Comparison of ENCODE assay signal across 8 cellular contexts in the genomic region with DNA sequence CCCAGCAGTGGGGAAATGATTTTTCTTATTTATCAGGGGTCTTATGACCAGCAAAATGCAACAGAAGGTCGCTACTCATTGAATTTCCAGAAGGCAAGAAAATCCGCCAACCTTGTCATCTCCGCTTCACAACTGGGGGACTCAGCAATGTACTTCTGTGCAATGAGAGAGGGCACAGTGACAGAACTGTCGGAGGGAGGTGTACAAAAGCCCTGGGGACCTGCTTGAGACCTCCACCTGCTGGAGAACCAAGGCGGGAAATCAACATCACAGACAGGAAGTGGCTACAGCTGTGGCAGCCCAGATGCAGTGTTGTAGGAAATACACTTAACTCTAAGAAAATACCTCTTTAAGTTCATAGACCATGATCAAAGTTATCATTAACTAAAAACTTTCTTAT.
DNase-seq lines count a peak whose midpoint lies in the region; ATAC-seq and TF ChIP-seq lines count a peak whose summit lies in the region.

No MANE protein-coding gene starts in this region.

- no peak overlapping the region for H3K4me3 ChIP-seq in smooth muscle cell

- H4K20me1 ChIP-seq in smooth muscle cell (ENCODE audit: low read depth) = no peaks in the 10 kb centered on the region

- peak overlapping the region; percentile 88 for H3K27ac Mint-ChIP-seq in activated CD4-positive, alpha-beta memory T cell treated with anti-CD3 and anti-CD28 coated beads, Interleukin-2, amount 10 ng/mL, durations not matched to agents 7 days and 5 days
- H3K27ac Mint-ChIP-seq in naive thymus-derived CD8-positive, alpha-beta T cell = peak overlapping the region; percentile 16 to 96 (median 92)
- no peak overlapping the region for H3K27ac Mint-ChIP-seq in glutamatergic neuron (ENCODE audit: unreplicated experiment)

- no peaks in the 10 kb centered on the region for H3K79me2 ChIP-seq in smooth muscle cell (ENCODE audit: low read depth)

- POLR2A ChIA-PET in activated CD4-positive, alpha-beta memory T cell treated with anti-CD3 and anti-CD28 coated beads, Interleukin-2, amount 10 ng/mL, durations not matched to agents 7 days and 5 days (lab: Charles Lee) = interaction anchor here (1.2 to 3.5 kb wide), 3 partner anchors 11 to 628 kb away, joined by 3 to 12 read pairs (median 3); no protein-coding TSS in a partner anchor
- POLR2A ChIA-PET in naive thymus-derived CD8-positive, alpha-beta T cell (lab: Charles Lee) = interaction anchor here (1.4 kb wide), 1 partner anchor 9 kb away, joined by 3 read pairs; no protein-coding TSS in a partner anchor

- no peak overlapping the region for H3K9ac ChIP-seq in smooth muscle cell (ENCODE audit: low read depth)

- no peak overlapping the region for H2AFZ ChIP-seq in smooth muscle cell (ENCODE audit: low read depth)

- H3K27me3 Mint-ChIP-seq in activated CD4-positive, alpha-beta memory T cell treated with anti-CD3 and anti-CD28 coated beads, Interleukin-2, amount 10 ng/mL, durations not matched to agents 7 days and 5 days = no peaks in the 10 kb centered on the region
- no peaks in the 10 kb centered on the region for H3K27me3 Mint-ChIP-seq in naive thymus-derived CD8-positive, alpha-beta T cell
- H3K27me3 Mint-ChIP-seq in glutamatergic neuron (ENCODE audit: unreplicated experiment) = no peaks in the 10 kb centered on the region

- CTCF ChIA-PET in activated CD4-positive, alpha-beta memory T cell treated with anti-CD3 and anti-CD28 coated beads, Interleukin-2, amount 10 ng/mL, durations not matched to agents 7 days and 5 days (lab: Charles Lee) = interaction anchor here (1.0 to 2.7 kb wide), 4 partner anchors 9 to 646 kb away, joined by 3 to 13 read pairs (median 3); no protein-coding TSS in a partner anchor

- H3K36me3 Mint-ChIP-seq in activated CD4-positive, alpha-beta memory T cell treated with anti-CD3 and anti-CD28 coated beads, Interleukin-2, amount 10 ng/mL, durations not matched to agents 7 days and 5 days (ENCODE audit: low read depth) = peaks cover 8% of the 10 kb centered on the region
- H3K36me3 Mint-ChIP-seq in naive thymus-derived CD8-positive, alpha-beta T cell = peaks cover 0 to 5% (median 0%) of the 10 kb centered on the region in 3 donors
- H3K36me3 Mint-ChIP-seq in glutamatergic neuron (ENCODE audit: unreplicated experiment) = no peaks in the 10 kb centered on the region

- peak; percentile 74 for DNase-seq in activated CD4-positive, alpha-beta memory T cell treated with anti-CD3 and anti-CD28 coated beads, Interleukin-2, amount 10 ng/mL, durations not matched to agents 7 days and 5 days
- DNase-seq in naive thymus-derived CD8-positive, alpha-beta T cell = peak; percentile 33 to 85 (median 64)
- DNase-seq in AG20443 (ENCODE audit: low spot score) (no peak), smooth muscle cell (lab: John Stamatoyannopoulos, UW; ENCODE audit: unreplicated experiment) (no peak), LoVo (ENCODE audit: low spot score) (no peak), glutamatergic neuron (no peak)

- H3K4me3 Mint-ChIP-seq in activated CD4-positive, alpha-beta memory T cell treated with anti-CD3 and anti-CD28 coated beads, Interleukin-2, amount 10 ng/mL, durations not matched to agents 7 days and 5 days = peak overlapping the region; percentile 46
- peak overlapping the region; percentile 39 to 87 (median 72) for H3K4me3 Mint-ChIP-seq in naive thymus-derived CD8-positive, alpha-beta T cell
- no peak overlapping the region for H3K4me3 Mint-ChIP-seq in glutamatergic neuron (ENCODE audit: unreplicated experiment)

- peaks cover 44% of the 10 kb centered on the region for H3K4me1 Mint-ChIP-seq in activated CD4-positive, alpha-beta memory T cell treated with anti-CD3 and anti-CD28 coated beads, Interleukin-2, amount 10 ng/mL, durations not matched to agents 7 days and 5 days
- H3K4me1 Mint-ChIP-seq in naive thymus-derived CD8-positive, alpha-beta T cell = peaks cover 10 to 67% (median 57%) of the 10 kb centered on the region in 4 donors
- no peaks in the 10 kb centered on the region for H3K4me1 Mint-ChIP-seq in glutamatergic neuron (ENCODE audit: low read depth, unreplicated experiment)

- ATAC-seq in GM18517 (IDR thresholded peaks at IDR 0.05; ENCODE audit: unreplicated experiment) (peak; percentile 78), HG03097 (IDR thresholded peaks at IDR 0.05; ENCODE audit: low FRiP score, unreplicated experiment) (peak; percentile 87)
- peak; percentile 86 for ATAC-seq in naive thymus-derived CD8-positive, alpha-beta T cell

- no peak overlapping the region for H3K27ac ChIP-seq in smooth muscle cell (ENCODE audit: low read depth)

- WGBS in smooth muscle cell (ENCODE audit: low lambda C conversion rate) = 70% methylated on average over 5 of the region's 5 CpGs

- H3K27me3 ChIP-seq in smooth muscle cell (ENCODE audit: low read depth) = no peaks in the 10 kb centered on the region

- no peak overlapping the region for H3K4me2 ChIP-seq in smooth muscle cell

- no peaks in the 10 kb centered on the region for H3K9me3 ChIP-seq in smooth muscle cell (replicated peaks; ENCODE audit: low read depth)

- no peaks in the 10 kb centered on the region for H3K9me3 Mint-ChIP-seq in activated CD4-positive, alpha-beta memory T cell treated with anti-CD3 and anti-CD28 coated beads, Interleukin-2, amount 10 ng/mL, durations not matched to agents 7 days and 5 days
- H3K9me3 Mint-ChIP-seq in naive thymus-derived CD8-positive, alpha-beta T cell = peaks cover 0 to 10% (median 0%) of the 10 kb centered on the region in 9 donors
- no peaks in the 10 kb centered on the region for H3K9me3 Mint-ChIP-seq in glutamatergic neuron (ENCODE audit: unreplicated experiment)

- H3K4me1 ChIP-seq in smooth muscle cell (ENCODE audit: low read depth) = no peaks in the 10 kb centered on the region

- no peaks in the 10 kb centered on the region for H3F3A ChIP-seq in smooth muscle cell (ENCODE audit: low read depth)

- TF ChIP-seq CTCF in smooth muscle cell (IDR thresholded peaks at IDR 0.05; ENCODE audit: borderline replicate concordance, insufficient read depth, poor library complexity, severe bottlenecking) = no peak
- no peak for TF ChIP-seq CTCF in glutamatergic neuron (IDR thresholded peaks at IDR 0.05; ENCODE audit: partially characterized antibody, unreplicated experiment)

- H3K36me3 ChIP-seq in smooth muscle cell (ENCODE audit: low read depth) = no peaks in the 10 kb centered on the region

Comparison
In these comparisons a context has a peak if more than half of its experiments do, and no peak if none do; other contexts are left out.
1. DNase-seq: peak in activated CD4-positive, alpha-beta memory T cell treated with anti-CD3 and anti-CD28 coated beads, Interleukin-2, amount 10 ng/mL, durations not matched to agents 7 days and 5 days (single experiment) and naive thymus-derived CD8-positive, alpha-beta T cell (10 of 10); none in AG20443 (single experiment), smooth muscle cell (single experiment), LoVo (single experiment) and glutamatergic neuron (single experiment).
2. Peak in every context shown above with its lines, with median percentiles within 50 percentile points of each other: ATAC-seq.